17 cellular contexts compared by ENCODE assay signal in the genomic region with DNA sequence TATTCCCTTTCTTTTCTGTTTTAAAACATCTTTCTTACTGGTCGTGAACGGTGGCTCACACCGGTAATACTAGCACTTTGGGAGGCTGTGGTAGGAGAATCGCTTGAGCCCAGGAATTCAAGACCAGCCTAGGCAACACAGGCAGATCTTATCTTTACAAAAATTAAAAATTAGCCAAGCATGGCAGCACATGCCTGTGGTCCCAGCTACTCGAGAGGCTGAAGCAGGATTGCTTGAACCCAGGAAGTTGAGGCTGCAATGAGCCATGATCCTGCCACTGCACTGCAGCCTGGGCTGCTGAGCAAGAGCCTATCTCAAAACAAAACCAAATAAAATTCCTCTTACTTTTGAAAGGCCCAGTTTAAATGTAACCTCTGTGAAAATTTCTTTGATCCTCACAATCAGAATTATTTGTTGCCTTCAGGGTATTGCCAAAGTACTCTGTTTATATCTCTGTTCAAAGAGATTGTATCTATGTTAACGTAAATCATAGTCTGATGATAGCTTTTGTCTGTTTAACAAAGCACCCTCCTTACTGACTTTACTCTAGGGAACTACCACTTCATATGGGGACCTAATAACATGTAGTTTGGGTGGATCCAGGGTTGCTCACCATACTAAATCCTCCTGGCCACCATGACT.
"Had no signal": no experiment of that assay in that cellular context is flagged by ENCODE, and none has a peak within 500 bp of the region (broad histone marks: within the 10 kb centered on the region; RNA-seq: fewer than 3 reads in every experiment).

No MANE protein-coding gene starts in this region.

- H3K4me3 ChIP-seq: esophagus muscularis mucosa, left lung, psoas muscle, right lobe of liver, tibial artery, uterus had no signal

- DNase-seq: activated CD8-positive, alpha-beta memory T cell treated with anti-CD3 and anti-CD28 coated beads, Interleukin-2, amount 50 U/mL, for 48 hours; activated CD8-positive, alpha-beta T cell treated with anti-CD3 and anti-CD28 coated beads for 36 hours; activated naive CD4-positive, alpha-beta T cell treated with Interleukin-2 at 50 U/mL for 16 hours; activated naive CD8-positive, alpha-beta T cell treated with anti-CD3 and anti-CD28 coated beads, Interleukin-2, amount 50 U/mL, for 24 hours; glutamatergic neuron; immature natural killer cell; left lung; psoas muscle; right lobe of liver; tibial artery; uterus had no signal

- H3K36me3 Mint-ChIP-seq: natural killer cell treated with Interleukin-12 subunit alpha and Interleukin-12 subunit beta and Interleukin-15 and Interleukin-18, amount 100 ng/mL, for 72 hours; stimulated activated effector memory CD8-positive, alpha-beta T cell treated with anti-CD3 and anti-CD28 coated beads, Interleukin-12 subunit alpha, Interleukin-12 subunit beta, amount 100 ng/mL, for 72 hours had no signal

- H3K9me3 Mint-ChIP-seq: activated naive CD8-positive, alpha-beta T cell treated with anti-CD3 and anti-CD28 coated beads, Interleukin-2, amount 50 U/mL, for 24 hours; activated T-helper 1 cell treated with anti-CD3 and anti-CD28 coated beads, Interleukin-12 subunit alpha, Interleukin-12 subunit beta, Interleukin-2, Interleukin-4 antibody, amounts not matched to agents 30 ng/mL and 10 ng/mL and 1 ng/mL, durations not matched to agents 14 hours and 24 hours and 36 hours; immature natural killer cell; memory B cell; natural killer cell treated with Interleukin-12 subunit alpha and Interleukin-12 subunit beta and Interleukin-15 and Interleukin-18, amount 100 ng/mL, for 72 hours; stimulated activated effector memory CD8-positive, alpha-beta T cell treated with anti-CD3 and anti-CD28 coated beads, Interleukin-12 subunit alpha, Interleukin-12 subunit beta, amount 100 ng/mL, for 72 hours had no signal

- ATAC-seq: activated naive CD8-positive, alpha-beta T cell treated with anti-CD3 and anti-CD28 coated beads, Interleukin-2, amount 50 U/mL, for 24 hours; left lung; natural killer cell treated with Interleukin-12 subunit alpha and Interleukin-12 subunit beta and Interleukin-15 and Interleukin-18, amount 100 ng/mL, for 72 hours; psoas muscle; stimulated activated effector memory CD8-positive, alpha-beta T cell treated with anti-CD3 and anti-CD28 coated beads, Interleukin-12 subunit alpha, Interleukin-12 subunit beta, amount 100 ng/mL, for 72 hours had no signal

- FAIRE-seq: colon had no signal

- H3K27ac ChIP-seq: esophagus muscularis mucosa, left lung, psoas muscle, right lobe of liver, tibial artery, uterus had no signal

- H3K4me1 ChIP-seq: left lung, psoas muscle, tibial artery, uterus had no signal

- H3K27me3 Mint-ChIP-seq: activated CD8-positive, alpha-beta T cell treated with anti-CD3 and anti-CD28 coated beads for 36 hours; activated naive CD8-positive, alpha-beta T cell treated with anti-CD3 and anti-CD28 coated beads, Interleukin-2, amount 50 U/mL, for 24 hours; memory B cell; natural killer cell treated with Interleukin-12 subunit alpha and Interleukin-12 subunit beta and Interleukin-15 and Interleukin-18, amount 100 ng/mL, for 72 hours had no signal

- H3K4me3 Mint-ChIP-seq: activated CD8-positive, alpha-beta T cell treated with anti-CD3 and anti-CD28 coated beads for 36 hours; activated naive CD8-positive, alpha-beta T cell treated with anti-CD3 and anti-CD28 coated beads, Interleukin-2, amount 50 U/mL, for 24 hours; activated T-helper 1 cell treated with anti-CD3 and anti-CD28 coated beads, Interleukin-12 subunit alpha, Interleukin-12 subunit beta, Interleukin-2, Interleukin-4 antibody, amounts not matched to agents 30 ng/mL and 10 ng/mL and 1 ng/mL, durations not matched to agents 14 hours and 24 hours and 36 hours; immature natural killer cell; memory B cell; natural killer cell treated with Interleukin-12 subunit alpha and Interleukin-12 subunit beta and Interleukin-15 and Interleukin-18, amount 100 ng/mL, for 72 hours; stimulated activated effector memory CD8-positive, alpha-beta T cell treated with anti-CD3 and anti-CD28 coated beads, Interleukin-12 subunit alpha, Interleukin-12 subunit beta, amount 100 ng/mL, for 72 hours had no signal

- H3K36me3 ChIP-seq: esophagus muscularis mucosa, left lung, right lobe of liver, tibial artery, uterus had no signal

- H3K27ac Mint-ChIP-seq: activated CD8-positive, alpha-beta T cell treated with anti-CD3 and anti-CD28 coated beads for 36 hours; activated naive CD8-positive, alpha-beta T cell treated with anti-CD3 and anti-CD28 coated beads, Interleukin-2, amount 50 U/mL, for 24 hours; activated T-helper 1 cell treated with anti-CD3 and anti-CD28 coated beads, Interleukin-12 subunit alpha, Interleukin-12 subunit beta, Interleukin-2, Interleukin-4 antibody, amounts not matched to agents 30 ng/mL and 10 ng/mL and 1 ng/mL, durations not matched to agents 14 hours and 24 hours and 36 hours; natural killer cell treated with Interleukin-12 subunit alpha and Interleukin-12 subunit beta and Interleukin-15 and Interleukin-18, amount 100 ng/mL, for 72 hours; stimulated activated effector memory CD8-positive, alpha-beta T cell treated with anti-CD3 and anti-CD28 coated beads, Interleukin-12 subunit alpha, Interleukin-12 subunit beta, amount 100 ng/mL, for 72 hours had no signal

- H3K4me1 Mint-ChIP-seq: immature natural killer cell had no signal

- H3K27me3 ChIP-seq: esophagus muscularis mucosa, left lung, right lobe of liver, tibial artery, uterus had no signal

- H3K9me3 ChIP-seq: esophagus muscularis mucosa, left lung, psoas muscle, right lobe of liver, tibial artery, uterus had no signal
